Comparison of ENCODE assay signal across 17 cellular contexts in genomic region chrX:19866626-19867410, GRCh38. TPM values are rescaled to one million over a fixed set of nuclear protein-coding genes. Genes with fewer than 3 reads are reported as not detected.
DNase-seq lines count a peak whose midpoint lies in the region; ATAC-seq, FAIRE-seq and TF ChIP-seq lines count a peak whose summit lies in the region.
"Had no signal": no experiment of that assay in that cellular context is flagged by ENCODE, and none has a peak within 500 bp of the region (broad histone marks: within the 10 kb centered on the region; RNA-seq: fewer than 3 reads in every experiment).

No MANE protein-coding gene starts in this region.

- DNase-seq in AML-193 (lab: John Stamatoyannopoulos, UW) = peak; percentile 16 to 29
- no peak for DNase-seq in GM12891 (ENCODE audit: insufficient read length, low spot score)
- peak; percentile 74 for DNase-seq in SIG-M5 treated with dmso at 0.1 percent for 504 hours (lab: John Stamatoyannopoulos, UW; ENCODE audit: unreplicated experiment)
- DNase-seq in right lobe of liver = no peak
- no peak for DNase-seq in amygdala (lab: John Stamatoyannopoulos, UW)
- DNase-seq in NCI-H82 (lab: John Stamatoyannopoulos, UW) = no peak
- no peak for DNase-seq in SKM-1 (lab: John Stamatoyannopoulos, UW; ENCODE audit: unreplicated experiment)
- DNase-seq: activated naive CD4-positive, alpha-beta T cell treated with Interleukin-2 at 50 U/mL for 16 hours; Caco-2; foreskin keratinocyte; left cardiac atrium; NCI-H1048; stimulated activated CD4-positive, alpha-beta T cell treated with anti-CD3 and anti-CD28 coated beads, Interleukin-2, amount 100 ng/mL, for 48 hours had no signal

- H3K36me3 ChIP-seq in right lobe of liver = no peaks in the 10 kb centered on the region

- H3K27ac ChIP-seq in right lobe of liver = no peak overlapping the region
- H3K27ac ChIP-seq: foreskin keratinocyte, parathyroid adenoma had no signal

- 60% methylated on average over 14 of the region's 14 CpGs for WGBS in right lobe of liver (ENCODE audit: insufficient coverage, low coverage, low lambda C conversion rate, missing lambda C conversion rate)

- intact Hi-C loops in right lobe of liver (cut with DNase I) = no loop called here

- FAIRE-seq in GM12891 (lab: Jason Lieb, UNC) = peak; percentile 85
- FAIRE-seq: colon, TTC549 had no signal

- ATAC-seq in right lobe of liver (peak; percentile 39 to 71 (median 57)), HG02759 (IDR thresholded peaks at IDR 0.05; ENCODE audit: unreplicated experiment) (no peak)
- ATAC-seq: foreskin keratinocyte had no signal

- no peak overlapping the region for H3K4me3 ChIP-seq in right lobe of liver

- no peaks in the 10 kb centered on the region for H3K9me3 ChIP-seq in right lobe of liver
- H3K9me3 ChIP-seq: Caco-2 had no signal

- H3K4me1 ChIP-seq in right lobe of liver = peaks cover 0 to 6% (median 0%) of the 10 kb centered on the region in 4 donors
- H3K4me1 ChIP-seq: Caco-2, foreskin keratinocyte had no signal

- TF ChIP-seq CTCF in right lobe of liver (IDR thresholded peaks at IDR 0.05) = no peak

- H3K27me3 ChIP-seq in right lobe of liver = no peaks in the 10 kb centered on the region
- H3K27me3 ChIP-seq: foreskin keratinocyte had no signal

- TF ChIP-seq POLR2A in GM12891 (IDR thresholded peaks at IDR 0.05; ENCODE audit: low read depth, low read length) (no peak), right lobe of liver (IDR thresholded peaks at IDR 0.05) (no peak)

TF ChIP-seq in GM12891, 5 proteins besides CTCF, POLR2A, EP300 and RAD21:
- no peak for TF ChIP-seq POLR2AphosphoS5 (IDR thresholded peaks at IDR 0.05; ENCODE audit: low read depth, low read length)
- TF ChIP-seq SPI1 (IDR thresholded peaks at IDR 0.05; ENCODE audit: low read depth, low read length) = no peak
- no peak for TF ChIP-seq PAX5 (IDR thresholded peaks at IDR 0.05; ENCODE audit: insufficient read depth, low read length, severe bottlenecking)
- TF ChIP-seq POU2F2 (IDR thresholded peaks at IDR 0.05; ENCODE audit: low read depth, low read length) = no peak
- no peak for TF ChIP-seq TAF1 (IDR thresholded peaks at IDR 0.05; ENCODE audit: low read depth, low read length)

RNA-seq across cellular contexts. Expression of gene SH3KBP1, which starts 20.6 kb away (rescaled TPM):
- 103 TPM for polyA plus RNA-seq in GM12891 (2012; ENCODE audit: low read depth, missing spikeins)
- 10 to 100 TPM in 2 of 6 experiments, 1 to 10 TPM in 4; 7.3 to 14.1 (median 8.9) TPM for total RNA-seq in right lobe of liver

Comparison
In these comparisons a context has a peak if more than half of its experiments do, and no peak if none do; other contexts are left out.
1. DNase-seq: peak in AML-193 (2 of 2) and SIG-M5 treated with dmso at 0.1 percent for 504 hours (single experiment); none in GM12891 (single experiment), right lobe of liver (0 of 3), amygdala (0 of 56), NCI-H82 (single experiment) and SKM-1 (single experiment).